In the genomic region with DNA sequence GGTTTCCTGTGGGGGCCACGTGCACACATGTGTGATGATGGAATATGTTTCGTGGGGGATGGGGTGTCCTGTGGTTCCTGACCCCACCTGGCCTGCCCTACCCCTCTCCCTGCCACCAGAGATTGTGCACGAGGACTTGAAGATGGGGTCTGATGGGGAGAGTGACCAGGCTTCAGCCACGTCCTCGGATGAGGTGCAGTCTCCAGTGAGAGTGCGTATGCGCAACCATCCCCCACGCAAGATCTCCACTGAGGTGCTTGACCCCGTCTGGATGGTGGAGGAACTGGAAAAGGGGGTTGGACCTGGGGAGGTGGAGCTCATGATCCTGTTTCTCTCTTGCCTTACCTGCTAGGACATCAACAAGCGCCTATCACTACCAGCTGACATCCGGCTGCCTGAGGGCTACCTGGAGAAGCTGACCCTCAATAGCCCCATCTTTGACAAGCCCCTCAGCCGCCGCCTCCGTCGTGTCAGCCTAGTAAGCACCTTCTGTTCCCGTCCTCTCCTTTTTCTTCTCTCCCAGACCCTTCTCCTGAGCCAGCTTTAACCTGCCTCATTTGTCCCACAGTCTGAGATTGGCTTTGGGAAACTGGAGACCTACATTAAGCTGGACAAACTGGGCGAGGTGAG, we compare ENCODE assay signal across 22 cellular contexts.
"Had no signal": no experiment of that assay in that cellular context is flagged by ENCODE, and none has a peak within 500 bp of the region (broad histone marks: within the 10 kb centered on the region; RNA-seq: fewer than 3 reads in every experiment).

No MANE protein-coding gene starts in this region.

- ATAC-seq: left lobe of liver; mucosa of descending colon; right lobe of liver; stimulated activated effector memory CD8-positive, alpha-beta T cell treated with anti-CD3 and anti-CD28 coated beads, Interleukin-12 subunit alpha, Interleukin-12 subunit beta, amount 100 ng/mL, for 72 hours had no signal

- DNase-seq: cortex of kidney; effector CD4-positive, alpha-beta T cell; hypothalamus; immature natural killer cell; islet precursor cell; mucosa of descending colon; naive B cell; nephron progenitor cell; nucleus accumbens; small intestine; stimulated activated CD4-positive, alpha-beta T cell treated with anti-CD3 and anti-CD28 coated beads, Interleukin-12 subunit alpha, Interleukin-12 subunit beta, amount 100 ng/mL, for 4 hours; stimulated activated CD4-positive, alpha-beta T cell treated with anti-CD3 and anti-CD28 coated beads, Interleukin-1b, Interleukin-23, amount 100 ng/mL, for 48 hours; stimulated activated CD4-positive, alpha-beta T cell treated with anti-CD3 and anti-CD28 coated beads, Interleukin-4, amount 100 ng/mL, for 1 hour; stimulated activated naive CD4-positive, alpha-beta T cell treated with Interleukin-2 at 50 U/mL for 16 hours; stomach; thyroid gland; trophoblast cell had no signal

- H3K4me3 Mint-ChIP-seq: immature natural killer cell; memory B cell; mesothelial cell of epicardium; naive B cell; nephron progenitor cell; stimulated activated effector memory CD8-positive, alpha-beta T cell treated with anti-CD3 and anti-CD28 coated beads, Interleukin-12 subunit alpha, Interleukin-12 subunit beta, amount 100 ng/mL, for 72 hours had no signal

- H3K9me3 Mint-ChIP-seq: immature natural killer cell; memory B cell; mesothelial cell of epicardium; naive B cell; nephron progenitor cell; stimulated activated effector memory CD8-positive, alpha-beta T cell treated with anti-CD3 and anti-CD28 coated beads, Interleukin-12 subunit alpha, Interleukin-12 subunit beta, amount 100 ng/mL, for 72 hours had no signal

- H3K27me3 Mint-ChIP-seq: memory B cell, naive B cell had no signal

- H3K27ac Mint-ChIP-seq: immature natural killer cell; memory B cell; mesothelial cell of epicardium; nephron progenitor cell; stimulated activated effector memory CD8-positive, alpha-beta T cell treated with anti-CD3 and anti-CD28 coated beads, Interleukin-12 subunit alpha, Interleukin-12 subunit beta, amount 100 ng/mL, for 72 hours had no signal
